In the genomic region with DNA sequence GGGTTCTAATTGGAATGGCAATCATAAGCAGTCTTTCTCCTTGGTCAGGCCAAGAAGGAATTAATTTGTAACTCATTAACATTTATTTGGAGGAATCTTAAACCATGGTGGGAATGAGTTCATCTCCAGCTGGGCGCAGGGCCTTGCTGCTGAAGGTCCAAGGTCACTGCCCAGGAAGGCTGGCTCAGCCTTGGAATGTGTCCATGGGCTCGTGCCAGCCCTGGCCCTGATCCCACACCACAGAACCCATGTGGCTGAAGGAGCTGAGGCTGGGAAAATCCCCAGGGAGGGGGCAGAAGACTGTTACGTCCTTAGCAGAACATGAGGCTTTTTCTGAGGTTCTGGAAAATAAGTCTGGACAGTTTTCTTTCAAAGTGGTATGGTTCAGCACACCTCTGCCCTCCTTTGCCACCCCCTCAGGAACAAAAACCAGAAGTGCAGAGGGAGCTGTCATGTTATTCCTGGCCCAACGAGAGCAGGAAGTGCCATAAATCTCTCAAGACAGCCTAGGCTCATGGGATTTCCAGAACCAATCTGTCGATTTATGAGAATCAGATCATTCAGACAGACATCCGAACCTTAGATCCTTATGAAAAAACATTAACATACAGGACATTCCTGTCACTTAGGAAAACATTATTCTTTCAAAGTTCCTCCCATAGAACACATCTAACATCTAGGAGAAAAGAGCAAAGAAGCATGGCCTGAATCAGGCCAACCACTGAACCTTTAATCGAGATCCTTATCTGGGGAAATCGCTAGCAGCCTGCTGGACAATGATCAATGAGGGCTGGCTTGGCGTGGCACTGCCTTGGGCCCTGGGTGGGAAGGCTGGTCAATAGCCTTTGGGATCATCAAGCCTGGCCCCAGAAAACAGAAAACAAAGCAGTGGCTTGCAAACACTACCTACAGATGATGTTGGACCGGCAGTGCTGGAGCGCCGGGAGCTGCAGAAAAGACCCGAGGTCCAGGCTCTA, we compare ENCODE assay signal across 9 cellular contexts.
DNase-seq lines count a peak whose midpoint lies in the region; ATAC-seq and TF ChIP-seq lines count a peak whose summit lies in the region.
"Had no signal": no experiment of that assay in that cellular context is flagged by ENCODE, and none has a peak within 500 bp of the region (broad histone marks: within the 10 kb centered on the region; RNA-seq: fewer than 3 reads in every experiment).

No MANE protein-coding gene starts in this region.

- H3K27me3 ChIP-seq in right atrium auricular region (no peaks in the 10 kb centered on the region), lung (ENCODE audit: control insufficient read depth, insufficient read depth) (no peaks in the 10 kb centered on the region)

- DNase-seq in Right ventricle myocardium superior (peak; percentile 75), right atrium auricular region (ENCODE audit: low spot score) (no peak), dermis blood vessel endothelial cell (peak; percentile 95), lung (ENCODE audit: low spot score) (peak; percentile 60), NCI-H146 (lab: John Stamatoyannopoulos, UW) (no peak)
- DNase-seq: activated CD4-positive, alpha-beta memory T cell treated with anti-CD3 and anti-CD28 coated beads, Interleukin-2, amount 10 ng/mL, durations not matched to agents 7 days and 5 days had no signal

- H3K27ac ChIP-seq in right atrium auricular region (no peak overlapping the region), lung (ENCODE audit: low read depth in 1 of 2, low read length in 1 of 2) (peak overlapping the region in 1 of 2 donors; percentile 42)

- peak; percentile 90 for ATAC-seq in Right ventricle myocardium superior (ENCODE audit: poor library complexity)
- no peak for ATAC-seq in lung (ENCODE audit: insufficient read depth, low FRiP score)
- no peak for ATAC-seq in HG03457 (IDR thresholded peaks at IDR 0.05; ENCODE audit: unreplicated experiment)
- ATAC-seq in GM21367 (IDR thresholded peaks at IDR 0.05; ENCODE audit: unreplicated experiment) = no peak
- no peak for ATAC-seq in GM19328 (IDR thresholded peaks at IDR 0.05; ENCODE audit: unreplicated experiment)

- WGBS in lung, 2 donors = 59 to 70% methylated on average over 13 of the region's 13 CpGs

- H3K4me1 ChIP-seq in right atrium auricular region (peaks cover 0 to 16% of the 10 kb centered on the region in 2 donors), lung (ENCODE audit: control insufficient read depth in 2 of 2, insufficient read depth in 2 of 2, low read length in 2 of 2) (peaks cover 3 to 13% of the 10 kb centered on the region in 2 donors)

- intact Hi-C loops in Right ventricle myocardium superior (cut with DNase I) = no loop called here

- H3K4me3 ChIP-seq in right atrium auricular region (no peak overlapping the region), lung (no peak overlapping the region)

- H3K36me3 ChIP-seq in right atrium auricular region (no peaks in the 10 kb centered on the region), lung (ENCODE audit: control insufficient read depth in 2 of 2, insufficient read depth in 2 of 2, low read length in 2 of 2) (no peaks in the 10 kb centered on the region)

- H3K9me3 ChIP-seq in right atrium auricular region (no peaks in the 10 kb centered on the region), lung (ENCODE audit: control insufficient read depth in 2 of 2, insufficient read depth in 1 of 2, low read length in 1 of 2) (no peaks in the 10 kb centered on the region)

- TF ChIP-seq CTCF in right atrium auricular region (IDR thresholded peaks at IDR 0.05) (no peak), lung (IDR thresholded peaks at IDR 0.05; ENCODE audit: control extremely low read depth, extremely low read depth) (no peak)

Comparison
In these comparisons a context has a peak if more than half of its experiments do, and no peak if none do; other contexts are left out.
1. DNase-seq: peak in Right ventricle myocardium superior (single experiment), dermis blood vessel endothelial cell (single experiment) and lung (single experiment); none in right atrium auricular region (single experiment) and NCI-H146 (single experiment).